In genomic region chr17:6914711-6915110, GRCh38 we compare ENCODE assay signal across 17 cellular contexts.
A peak's percentile ranks its signal among the peaks of the same experiment; 100 is the strongest.
DNase-seq lines count a peak whose midpoint lies in the region; ATAC-seq and TF ChIP-seq lines count a peak whose summit lies in the region.
"Had no signal": no experiment of that assay in that cellular context is flagged by ENCODE, and none has a peak within 500 bp of the region (broad histone marks: within the 10 kb centered on the region; RNA-seq: fewer than 3 reads in every experiment).

No MANE protein-coding gene starts in this region.

- CTCF ChIA-PET in activated CD4-positive, alpha-beta memory T cell treated with anti-CD3 and anti-CD28 coated beads for 36 hours (lab: Charles Lee), result interaction anchor here (0.7 to 8.7 kb wide), 22 partner anchors 9 to 253 kb away, joined by 3 to 257 read pairs (median 4); partner anchors contain the start of genes ALOX12 and SLC16A13
- CTCF ChIA-PET in activated CD4-positive, alpha-beta memory T cell treated with anti-CD3 and anti-CD28 coated beads, Interleukin-2, amount 10 ng/mL, durations not matched to agents 7 days and 5 days (lab: Charles Lee), result interaction anchor here (0.5 to 3.2 kb wide), 17 partner anchors 9 to 224 kb away, joined by 3 to 71 read pairs (median 3); partner anchors contain the start of genes ALOX12, BCL6B and RNASEK

- no peaks in the 10 kb centered on the region for H3K9me3 Mint-ChIP-seq in activated CD4-positive, alpha-beta memory T cell treated with anti-CD3 and anti-CD28 coated beads for 36 hours
- no peaks in the 10 kb centered on the region for H3K9me3 Mint-ChIP-seq in activated CD4-positive, alpha-beta memory T cell treated with anti-CD3 and anti-CD28 coated beads, Interleukin-2, amount 10 ng/mL, durations not matched to agents 7 days and 5 days
- H3K9me3 Mint-ChIP-seq in activated naive CD8-positive, alpha-beta T cell treated with anti-CD3 and anti-CD28 coated beads, Interleukin-2, amount 50 U/mL, for 24 hours, result no peaks in the 10 kb centered on the region
- H3K9me3 Mint-ChIP-seq: activated T-cell treated with anti-CD3 and anti-CD28 coated beads, Interleukin-2, amount 50 U/mL, for 4 hours had no signal

- H3K36me3 ChIP-seq in neuronal stem cell (replicated peaks in 1 of 2; ENCODE audit: control insufficient read depth in 2 of 2, insufficient read depth in 2 of 2, low read length in 2 of 2) (no peaks in the 10 kb centered on the region), body of pancreas (replicated peaks in 1 of 2; ENCODE audit: insufficient read depth in 1 of 2, low read depth in 2 of 2) (no peaks in the 10 kb centered on the region)
- H3K36me3 ChIP-seq: pancreas, tibial artery, WERI-Rb-1 had no signal

- no peak overlapping the region for H3K14ac ChIP-seq in neuronal stem cell (ENCODE audit: low read length)

- no peak overlapping the region for H3K18ac ChIP-seq in neuronal stem cell (ENCODE audit: low read length)

- TF ChIP-seq CTCF in body of pancreas (IDR thresholded peaks at IDR 0.05), result no peak

- intact Hi-C loops in activated CD4-positive, alpha-beta memory T cell treated with anti-CD3 and anti-CD28 coated beads for 36 hours (cut with micrococcal nuclease), result loop anchor here (2.0 kb wide), 1 partner anchor 222 kb away; no protein-coding TSS in a partner anchor
- intact Hi-C loops in body of pancreas (cut with DNase I), result loop anchor here (10.0 kb wide), 1 partner anchor 90 kb away; no protein-coding TSS in a partner anchor

- no peak overlapping the region for H3K4me3 Mint-ChIP-seq in activated CD4-positive, alpha-beta memory T cell treated with anti-CD3 and anti-CD28 coated beads for 36 hours
- H3K4me3 Mint-ChIP-seq in activated CD4-positive, alpha-beta memory T cell treated with anti-CD3 and anti-CD28 coated beads, Interleukin-2, amount 10 ng/mL, durations not matched to agents 7 days and 5 days, result no peak overlapping the region
- no peak overlapping the region for H3K4me3 Mint-ChIP-seq in activated naive CD8-positive, alpha-beta T cell treated with anti-CD3 and anti-CD28 coated beads, Interleukin-2, amount 50 U/mL, for 24 hours

- H3K4me1 ChIP-seq in neuronal stem cell (ENCODE audit: control insufficient read depth in 2 of 2, insufficient read depth in 1 of 2, low read depth in 1 of 2, low read length in 2 of 2) (no peaks in the 10 kb centered on the region), body of pancreas (no peaks in the 10 kb centered on the region)

- H2AK5ac ChIP-seq in neuronal stem cell (ENCODE audit: low read depth, low read length), result peak overlapping the region; percentile 3

- no peak overlapping the region for H2BK15ac ChIP-seq in neuronal stem cell (ENCODE audit: low read length)

- DNase-seq in activated CD4-positive, alpha-beta memory T cell treated with anti-CD3 and anti-CD28 coated beads for 36 hours, result peak; percentile 27
- no peak for DNase-seq in activated CD4-positive, alpha-beta memory T cell treated with anti-CD3 and anti-CD28 coated beads, Interleukin-2, amount 10 ng/mL, durations not matched to agents 7 days and 5 days
- DNase-seq in LHCN-M2 (ENCODE audit: low read depth), result peak; percentile 23
- peak; percentile 8 for DNase-seq in activated naive CD8-positive, alpha-beta T cell treated with anti-CD3 and anti-CD28 coated beads, Interleukin-2, amount 50 U/mL, for 24 hours
- DNase-seq in neuronal stem cell (ENCODE audit: low spot score), result no peak
- DNase-seq in activated CD8-positive, alpha-beta memory T cell treated with anti-CD3 and anti-CD28 coated beads, Interleukin-2, amount 50 U/mL, for 48 hours, result no peak
- no peak for DNase-seq in body of pancreas
- DNase-seq: activated T-cell treated with anti-CD3 and anti-CD28 coated beads, Interleukin-2, amount 50 U/mL, for 4 hours; KBM-7; midbrain; NCI-H187; NK-92 treated with Interleukin-12 subunit alpha and Interleukin-12 subunit beta, amount 100 ng/mL, for 24 hours; pancreas; tibial artery; WERI-Rb-1 had no signal

- H2BK5ac ChIP-seq in neuronal stem cell (ENCODE audit: low read length), result no peak overlapping the region

- H3K9ac ChIP-seq in neuronal stem cell (ENCODE audit: low read depth, low read length, poor library complexity), result no peak overlapping the region

- H2BK12ac ChIP-seq in neuronal stem cell (ENCODE audit: low read length), result no peak overlapping the region

- peaks cover 0 to 15% (median 0%) of the 10 kb centered on the region in 3 experiments for H3K27me3 ChIP-seq in neuronal stem cell (ENCODE audit: control insufficient read depth in 3 of 3, insufficient read depth in 3 of 3, low read depth in 1 of 3, low read length in 3 of 3)
- no peaks in the 10 kb centered on the region for H3K27me3 ChIP-seq in body of pancreas
- H3K27me3 ChIP-seq: pancreas had no signal

- no peak overlapping the region for H4K8ac ChIP-seq in neuronal stem cell (ENCODE audit: low read depth, low read length)

- H3K4me2 ChIP-seq in neuronal stem cell (ENCODE audit: insufficient read depth, low read length, poor library complexity, severe bottlenecking), result no peak overlapping the region

- POLR2A ChIA-PET in activated CD4-positive, alpha-beta memory T cell treated with anti-CD3 and anti-CD28 coated beads for 36 hours (lab: Charles Lee), result interaction anchor here (1.6 kb wide), 1 partner anchor 102 kb away, joined by 3 read pairs; no protein-coding TSS in a partner anchor
- POLR2A ChIA-PET in activated CD4-positive, alpha-beta memory T cell treated with anti-CD3 and anti-CD28 coated beads, Interleukin-2, amount 10 ng/mL, durations not matched to agents 7 days and 5 days (lab: Charles Lee), result interaction anchor here (0.7 to 1.9 kb wide), 7 partner anchors 88 to 128 kb away, joined by 3 to 11 read pairs (median 4); partner anchors contain the start of gene RNASEK

- ATAC-seq in activated naive CD8-positive, alpha-beta T cell treated with anti-CD3 and anti-CD28 coated beads, Interleukin-2, amount 50 U/mL, for 24 hours, result no peak
- ATAC-seq in GM19452 (IDR thresholded peaks at IDR 0.05; ENCODE audit: unreplicated experiment) (no peak), body of pancreas (no peak)

- H4K91ac ChIP-seq in neuronal stem cell (ENCODE audit: low read depth, low read length, poor library complexity), result no peak overlapping the region

- no CpG with 5 or more reads among the region's 6 CpGs for WGBS in neuronal stem cell (ENCODE audit: extremely low coverage in 2 of 2, insufficient read length in 2 of 2, insufficient replicate concordance in 1 of 2), 2 donors
- WGBS in body of pancreas, 2 donors, result 30 to 52% methylated on average over 3 to 6 of the region's 6 CpGs

- H3K27me3 Mint-ChIP-seq in activated CD4-positive, alpha-beta memory T cell treated with anti-CD3 and anti-CD28 coated beads for 36 hours, result peaks cover 16% of the 10 kb centered on the region
- peaks cover 52% of the 10 kb centered on the region for H3K27me3 Mint-ChIP-seq in activated CD4-positive, alpha-beta memory T cell treated with anti-CD3 and anti-CD28 coated beads, Interleukin-2, amount 10 ng/mL, durations not matched to agents 7 days and 5 days
- H3K27me3 Mint-ChIP-seq in activated naive CD8-positive, alpha-beta T cell treated with anti-CD3 and anti-CD28 coated beads, Interleukin-2, amount 50 U/mL, for 24 hours, result peaks cover 4% of the 10 kb centered on the region

- H3K27ac Mint-ChIP-seq in activated CD4-positive, alpha-beta memory T cell treated with anti-CD3 and anti-CD28 coated beads for 36 hours, result no peak overlapping the region
- no peak overlapping the region for H3K27ac Mint-ChIP-seq in activated CD4-positive, alpha-beta memory T cell treated with anti-CD3 and anti-CD28 coated beads, Interleukin-2, amount 10 ng/mL, durations not matched to agents 7 days and 5 days
- H3K27ac Mint-ChIP-seq in activated naive CD8-positive, alpha-beta T cell treated with anti-CD3 and anti-CD28 coated beads, Interleukin-2, amount 50 U/mL, for 24 hours, result no peak overlapping the region

- H3K4ac ChIP-seq in neuronal stem cell (ENCODE audit: low read length), result no peak overlapping the region

- H2BK120ac ChIP-seq in neuronal stem cell (ENCODE audit: low read depth, low read length), result no peak overlapping the region

- no peak overlapping the region for H3K23ac ChIP-seq in neuronal stem cell (ENCODE audit: low read depth, low read length, poor library complexity)

- no peaks in the 10 kb centered on the region for H3K36me3 Mint-ChIP-seq in activated CD4-positive, alpha-beta memory T cell treated with anti-CD3 and anti-CD28 coated beads for 36 hours
- no peaks in the 10 kb centered on the region for H3K36me3 Mint-ChIP-seq in activated CD4-positive, alpha-beta memory T cell treated with anti-CD3 and anti-CD28 coated beads, Interleukin-2, amount 10 ng/mL, durations not matched to agents 7 days and 5 days (ENCODE audit: low read depth)
- no peaks in the 10 kb centered on the region for H3K36me3 Mint-ChIP-seq in activated naive CD8-positive, alpha-beta T cell treated with anti-CD3 and anti-CD28 coated beads, Interleukin-2, amount 50 U/mL, for 24 hours (ENCODE audit: low read depth)

- H3K9me3 ChIP-seq in neuronal stem cell (replicated peaks in 1 of 2; ENCODE audit: control insufficient read depth in 2 of 2, insufficient read depth in 1 of 2, low read depth in 1 of 2, low read length in 2 of 2), result peaks cover 0 to 6% of the 10 kb centered on the region in 2 donors
- H3K9me3 ChIP-seq in body of pancreas, result no peaks in the 10 kb centered on the region
- H3K9me3 ChIP-seq: pancreas, tibial artery had no signal

- no peak overlapping the region for H3K27ac ChIP-seq in neuronal stem cell (replicated peaks; ENCODE audit: low read length)
- H3K27ac ChIP-seq in body of pancreas, result no peak overlapping the region
- H3K27ac ChIP-seq: pancreas, SK-N-MC, tibial artery, WERI-Rb-1 had no signal

- H3K4me1 Mint-ChIP-seq in activated CD4-positive, alpha-beta memory T cell treated with anti-CD3 and anti-CD28 coated beads for 36 hours (ENCODE audit: low read depth), result peaks cover 16% of the 10 kb centered on the region
- peaks cover 37% of the 10 kb centered on the region for H3K4me1 Mint-ChIP-seq in activated CD4-positive, alpha-beta memory T cell treated with anti-CD3 and anti-CD28 coated beads, Interleukin-2, amount 10 ng/mL, durations not matched to agents 7 days and 5 days
- peaks cover 11% of the 10 kb centered on the region for H3K4me1 Mint-ChIP-seq in activated naive CD8-positive, alpha-beta T cell treated with anti-CD3 and anti-CD28 coated beads, Interleukin-2, amount 50 U/mL, for 24 hours

- no peak overlapping the region for H2AFZ ChIP-seq in neuronal stem cell (ENCODE audit: low read length)

- no peak overlapping the region for H3K4me3 ChIP-seq in neuronal stem cell (ENCODE audit: low read length in 2 of 2)
- H3K4me3 ChIP-seq in body of pancreas, result no peak overlapping the region

- no peak for TF ChIP-seq POLR2A in body of pancreas (IDR thresholded peaks at IDR 0.05)

- no peaks in the 10 kb centered on the region for H3K79me1 ChIP-seq in neuronal stem cell (ENCODE audit: low read depth, low read length)

Comparison
In these comparisons a context has a peak if more than half of its experiments do, and no peak if none do; other contexts are left out.
1. DNase-seq: peak in activated CD4-positive, alpha-beta memory T cell treated with anti-CD3 and anti-CD28 coated beads for 36 hours (single experiment), LHCN-M2 (single experiment) and activated naive CD8-positive, alpha-beta T cell treated with anti-CD3 and anti-CD28 coated beads, Interleukin-2, amount 50 U/mL, for 24 hours (single experiment); none in activated CD4-positive, alpha-beta memory T cell treated with anti-CD3 and anti-CD28 coated beads, Interleukin-2, amount 10 ng/mL, durations not matched to agents 7 days and 5 days (single experiment), neuronal stem cell (single experiment), activated CD8-positive, alpha-beta memory T cell treated with anti-CD3 and anti-CD28 coated beads, Interleukin-2, amount 50 U/mL, for 48 hours (single experiment) and body of pancreas (0 of 4).